ENCODE assay signal across 22 cellular contexts in genomic region chr9:38240051-38240450, GRCh38.
DNase-seq lines count a peak whose midpoint lies in the region; ATAC-seq and TF ChIP-seq lines count a peak whose summit lies in the region.
"Had no signal": no experiment of that assay in that cellular context is flagged by ENCODE, and none has a peak within 500 bp of the region (broad histone marks: within the 10 kb centered on the region; RNA-seq: fewer than 3 reads in every experiment).

No MANE protein-coding gene starts in this region.

- H3K4me1 Mint-ChIP-seq in activated CD8-positive, alpha-beta memory T cell treated with anti-CD3 and anti-CD28 coated beads, Interleukin-2, amount 10 ng/mL, durations not matched to agents 7 days and 5 days: no peaks in the 10 kb centered on the region
- H3K4me1 Mint-ChIP-seq: CD14-positive monocyte; CD4-positive, alpha-beta memory T cell; GM23338; H9 had no signal

- CTCF ChIA-PET in activated CD8-positive, alpha-beta memory T cell treated with anti-CD3 and anti-CD28 coated beads, Interleukin-2, amount 10 ng/mL, durations not matched to agents 7 days and 5 days (lab: Charles Lee): no interaction called here

- DNase-seq in activated CD8-positive, alpha-beta memory T cell treated with anti-CD3 and anti-CD28 coated beads, Interleukin-2, amount 10 ng/mL, durations not matched to agents 7 days and 5 days: peak; percentile 28
- DNase-seq in activated CD8-positive, alpha-beta memory T cell treated with anti-CD3 and anti-CD28 coated beads, Interleukin-2, amount 50 U/mL, for 48 hours: no peak
- peak; percentile 82 for DNase-seq in esophagus muscularis mucosa (ENCODE audit: extremely low spot score)
- DNase-seq in lung (ENCODE audit: low spot score): peak; percentile 18
- DNase-seq in activated CD4-positive, alpha-beta T cell treated with anti-CD3 and anti-CD28 coated beads, Interleukin-2, amount 50 U/mL, for 4 hours: no peak
- no peak for DNase-seq in NCI-H69 (lab: John Stamatoyannopoulos, UW)
- DNase-seq: 8988T; ACHN; AML-193; BE2C; Calu3; CD4-positive, alpha-beta memory T cell; COR-L47; DMS53; DMS79 treated with DMSO at 0.1 percent for 48 hours; GF-D8; H9 had no signal

- H3K4me3 Mint-ChIP-seq in activated CD8-positive, alpha-beta memory T cell treated with anti-CD3 and anti-CD28 coated beads, Interleukin-2, amount 10 ng/mL, durations not matched to agents 7 days and 5 days: no peak overlapping the region
- H3K4me3 Mint-ChIP-seq: CD14-positive monocyte; CD4-positive, alpha-beta memory T cell; GM23338; H9 had no signal

- H3K4me1 ChIP-seq in esophagus muscularis mucosa (no peaks in the 10 kb centered on the region), lung (ENCODE audit: control insufficient read depth in 2 of 2, insufficient read depth in 2 of 2, low read length in 2 of 2) (no peaks in the 10 kb centered on the region)
- H3K4me1 ChIP-seq: BE2C had no signal

- H3K27ac Mint-ChIP-seq in activated CD8-positive, alpha-beta memory T cell treated with anti-CD3 and anti-CD28 coated beads, Interleukin-2, amount 10 ng/mL, durations not matched to agents 7 days and 5 days: no peak overlapping the region
- H3K27ac Mint-ChIP-seq: CD14-positive monocyte; CD4-positive, alpha-beta memory T cell; GM23338; H9 had no signal

- no peak for TF ChIP-seq POLR2A in esophagus muscularis mucosa (IDR thresholded peaks at IDR 0.05; ENCODE audit: low read depth)

- H3K9me3 Mint-ChIP-seq in activated CD8-positive, alpha-beta memory T cell treated with anti-CD3 and anti-CD28 coated beads, Interleukin-2, amount 10 ng/mL, durations not matched to agents 7 days and 5 days (ENCODE audit: low read depth): no peaks in the 10 kb centered on the region

- H3K9me3 ChIP-seq in esophagus muscularis mucosa (no peaks in the 10 kb centered on the region), lung (ENCODE audit: control insufficient read depth in 2 of 2, insufficient read depth in 1 of 2, low read length in 1 of 2) (no peaks in the 10 kb centered on the region)
- H3K9me3 ChIP-seq: A549, BE2C had no signal

- H3K36me3 Mint-ChIP-seq in activated CD8-positive, alpha-beta memory T cell treated with anti-CD3 and anti-CD28 coated beads, Interleukin-2, amount 10 ng/mL, durations not matched to agents 7 days and 5 days: no peaks in the 10 kb centered on the region
- H3K36me3 Mint-ChIP-seq: CD14-positive monocyte; CD4-positive, alpha-beta memory T cell had no signal

- WGBS in esophagus muscularis mucosa: 100% methylated on average over 2 of the region's 2 CpGs
- 90 to 93% methylated on average over 2 of the region's 2 CpGs for WGBS in lung, 2 donors

- TF ChIP-seq CTCF in esophagus muscularis mucosa (IDR thresholded peaks at IDR 0.05) (no peak), lung (IDR thresholded peaks at IDR 0.05; ENCODE audit: control extremely low read depth, extremely low read depth) (no peak)

- H3K27me3 Mint-ChIP-seq in activated CD8-positive, alpha-beta memory T cell treated with anti-CD3 and anti-CD28 coated beads, Interleukin-2, amount 10 ng/mL, durations not matched to agents 7 days and 5 days: no peaks in the 10 kb centered on the region

- intact Hi-C loops in esophagus muscularis mucosa (cut with DNase I): no loop called here

- H3K36me3 ChIP-seq in esophagus muscularis mucosa: no peaks in the 10 kb centered on the region
- no peaks in the 10 kb centered on the region for H3K36me3 ChIP-seq in lung (ENCODE audit: control insufficient read depth in 2 of 2, insufficient read depth in 2 of 2, low read length in 2 of 2)
- H3K36me3 ChIP-seq: BE2C; BLaER1 treated with 17β-estradiol and CSF1 and Interleukin-3, amounts not matched to agents 10 nM and 100 nM had no signal

- H3K27me3 ChIP-seq in esophagus muscularis mucosa: no peaks in the 10 kb centered on the region
- H3K27me3 ChIP-seq in lung (ENCODE audit: control insufficient read depth, insufficient read depth): no peaks in the 10 kb centered on the region
- H3K27me3 ChIP-seq: BE2C; BLaER1 treated with 17β-estradiol and CSF1 and Interleukin-3, amounts not matched to agents 10 nM and 100 nM had no signal

- H3K4me3 ChIP-seq in esophagus muscularis mucosa (no peak overlapping the region), lung (no peak overlapping the region)
- H3K4me3 ChIP-seq: A549; BLaER1 treated with 17β-estradiol and CSF1 and Interleukin-3, amounts not matched to agents 10 nM and 100 nM; GM23338 had no signal

- H3K27ac ChIP-seq in esophagus muscularis mucosa (replicated peaks in 1 of 4) (no peak overlapping the region), lung (ENCODE audit: low read depth in 1 of 2, low read length in 1 of 2) (no peak overlapping the region)
- H3K27ac ChIP-seq: A549; BLaER1 treated with 17β-estradiol and CSF1 and Interleukin-3, amounts not matched to agents 10 nM and 100 nM had no signal

- ATAC-seq in activated CD8-positive, alpha-beta memory T cell treated with anti-CD3 and anti-CD28 coated beads, Interleukin-2, amount 10 ng/mL, durations not matched to agents 7 days and 5 days: no peak
- ATAC-seq in lung (ENCODE audit: insufficient read depth, low FRiP score): no peak
- ATAC-seq: A549, GM23338, HCT116 had no signal

- TF ChIP-seq EP300 in esophagus muscularis mucosa (IDR thresholded peaks at IDR 0.05): no peak

Comparison
In these comparisons a context has a peak if more than half of its experiments do, and no peak if none do; other contexts are left out.
1. DNase-seq: peak in activated CD8-positive, alpha-beta memory T cell treated with anti-CD3 and anti-CD28 coated beads, Interleukin-2, amount 10 ng/mL, durations not matched to agents 7 days and 5 days (single experiment), esophagus muscularis mucosa (single experiment) and lung (single experiment); none in activated CD8-positive, alpha-beta memory T cell treated with anti-CD3 and anti-CD28 coated beads, Interleukin-2, amount 50 U/mL, for 48 hours (single experiment), activated CD4-positive, alpha-beta T cell treated with anti-CD3 and anti-CD28 coated beads, Interleukin-2, amount 50 U/mL, for 4 hours (0 of 2) and NCI-H69 (single experiment).